In the genomic region with DNA sequence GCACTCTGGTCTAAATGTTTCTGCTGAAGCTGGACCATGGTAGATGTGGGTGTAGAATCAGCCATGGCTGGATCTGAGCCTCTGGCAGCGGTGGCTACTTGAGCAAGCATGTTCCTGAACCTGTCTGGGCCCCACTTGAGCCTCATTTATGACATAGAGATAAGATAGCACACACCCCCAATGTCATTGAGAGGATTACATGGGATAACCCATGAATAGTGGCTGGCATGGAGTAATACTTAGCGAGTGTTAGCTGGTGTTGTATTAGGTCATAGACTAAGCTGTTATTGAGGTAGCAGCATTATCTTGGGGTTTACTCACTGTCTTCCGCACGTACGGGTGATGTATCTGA, we compare ENCODE assay signal across 8 cellular contexts. TPM values are rescaled to one million over a fixed set of nuclear protein-coding genes. Genes with fewer than 3 reads are reported as not detected.
DNase-seq lines count a peak whose midpoint lies in the region; ATAC-seq and TF ChIP-seq lines count a peak whose summit lies in the region.
"Not testable (repeated sequence)": the region's sequence is repeated elsewhere in the genome, so short reads cannot be mapped to it uniquely, and the experiment has no call there.

No MANE protein-coding gene starts in this region.

- peak overlapping the region; percentile 35 for H3K27ac Mint-ChIP-seq in activated CD4-positive, alpha-beta T cell treated with anti-CD3 and anti-CD28 coated beads for 36 hours
- peak overlapping the region; percentile 41 for H3K27ac Mint-ChIP-seq in activated naive CD8-positive, alpha-beta T cell
- H3K27ac Mint-ChIP-seq in chondrocyte (ENCODE audit: unreplicated experiment) (peak overlapping the region; percentile 22), osteocyte (ENCODE audit: unreplicated experiment) (peak overlapping the region; percentile 10)

- H3K36me3 Mint-ChIP-seq in activated CD4-positive, alpha-beta T cell treated with anti-CD3 and anti-CD28 coated beads for 36 hours (ENCODE audit: low read depth), result peaks cover 22% of the 10 kb centered on the region
- H3K36me3 Mint-ChIP-seq in activated naive CD8-positive, alpha-beta T cell, result not testable (repeated sequence)
- H3K36me3 Mint-ChIP-seq in chondrocyte (ENCODE audit: low read depth), result peaks cover 35% of the 10 kb centered on the region
- H3K36me3 Mint-ChIP-seq in osteocyte (ENCODE audit: unreplicated experiment), result peaks cover 32% of the 10 kb centered on the region

- TF ChIP-seq CTCF in chondrocyte (IDR thresholded peaks at IDR 0.05); osteocyte (IDR thresholded peaks at IDR 0.05): not testable (repeated sequence)

- peaks cover 41 to 77% (median 46%) of the 10 kb centered on the region in 10 experiments for H3K4me1 ChIP-seq in BLaER1 treated with 17β-estradiol and CSF1 and Interleukin-3, amounts not matched to agents 10 nM and 100 nM

- peak overlapping the region in 9 of 11 experiments; percentile 21 to 66 (median 51); a peak in 12 of 22 replicates for H3K27ac ChIP-seq in BLaER1 treated with 17β-estradiol and CSF1 and Interleukin-3, amounts not matched to agents 10 nM and 100 nM
- peak overlapping the region; percentile 55 for H3K27ac ChIP-seq in substantia nigra (ENCODE audit: low read depth, low read length, poor library complexity, severe bottlenecking)

- not testable (repeated sequence) for H3K9me3 Mint-ChIP-seq in activated CD4-positive, alpha-beta T cell treated with anti-CD3 and anti-CD28 coated beads for 36 hours (ENCODE audit: low read depth); activated naive CD8-positive, alpha-beta T cell (ENCODE audit: low read depth); chondrocyte (ENCODE audit: low read depth); osteocyte (ENCODE audit: unreplicated experiment)

- not testable (repeated sequence) for H3K4me3 ChIP-seq in BLaER1 treated with 17β-estradiol and CSF1 and Interleukin-3, amounts not matched to agents 10 nM and 100 nM

- H3K9ac ChIP-seq in BLaER1 treated with 17β-estradiol and CSF1 and Interleukin-3, amounts not matched to agents 10 nM and 100 nM, result not testable (repeated sequence)

- CTCF ChIA-PET in activated CD4-positive, alpha-beta T cell treated with anti-CD3 and anti-CD28 coated beads for 36 hours (lab: Charles Lee), result not testable (repeated sequence)

- H4K20me1 ChIP-seq in BLaER1 treated with 17β-estradiol and CSF1 and Interleukin-3, amounts not matched to agents 10 nM and 100 nM, result peaks cover 0 to 29% (median 8%) of the 10 kb centered on the region in 11 experiments; a peak in 12 of 22 replicates

- intact Hi-C loops in activated CD4-positive, alpha-beta T cell treated with anti-CD3 and anti-CD28 coated beads for 36 hours (cut with DNase I, micrococcal nuclease), result loop anchor here in 1 of 2 experiments (1.0 kb wide), 1 partner anchor 18 kb away; no protein-coding TSS in a partner anchor
- intact Hi-C loops in left cardiac atrium (cut with DNase I), result not testable (repeated sequence)

- H3K9me3 ChIP-seq in BLaER1 treated with 17β-estradiol and CSF1 and Interleukin-3, amounts not matched to agents 10 nM and 100 nM (replicated peaks in 1 of 11), result not testable (repeated sequence)

- POLR2A ChIA-PET in activated CD4-positive, alpha-beta T cell treated with anti-CD3 and anti-CD28 coated beads for 36 hours (lab: Charles Lee), result not testable (repeated sequence)

- peak; percentile 3 for ATAC-seq in HG03442 (IDR thresholded peaks at IDR 0.05; ENCODE audit: unreplicated experiment)
- peak; percentile 24 for ATAC-seq in activated CD4-positive, alpha-beta T cell treated with anti-CD3 and anti-CD28 coated beads for 36 hours
- peak; percentile 44 to 66 for ATAC-seq in left cardiac atrium

- H3K4me2 ChIP-seq in BLaER1 treated with 17β-estradiol and CSF1 and Interleukin-3, amounts not matched to agents 10 nM and 100 nM, result peak overlapping the region in 10 of 11 experiments; percentile 7 to 75 (median 48); a peak in 13 of 22 replicates

- H3K27me3 Mint-ChIP-seq in activated CD4-positive, alpha-beta T cell treated with anti-CD3 and anti-CD28 coated beads for 36 hours; activated naive CD8-positive, alpha-beta T cell; chondrocyte (ENCODE audit: low read depth); osteocyte (ENCODE audit: unreplicated experiment): not testable (repeated sequence)

- H3K4me3 Mint-ChIP-seq in activated CD4-positive, alpha-beta T cell treated with anti-CD3 and anti-CD28 coated beads for 36 hours; activated naive CD8-positive, alpha-beta T cell; chondrocyte (ENCODE audit: unreplicated experiment); osteocyte (ENCODE audit: unreplicated experiment): not testable (repeated sequence)

- peaks cover 18 to 63% (median 42%) of the 10 kb centered on the region in 11 experiments for H3K36me3 ChIP-seq in BLaER1 treated with 17β-estradiol and CSF1 and Interleukin-3, amounts not matched to agents 10 nM and 100 nM

- not testable (repeated sequence) for H3K27me3 ChIP-seq in BLaER1 treated with 17β-estradiol and CSF1 and Interleukin-3, amounts not matched to agents 10 nM and 100 nM

- peaks cover 28% of the 10 kb centered on the region for H3K4me1 Mint-ChIP-seq in activated CD4-positive, alpha-beta T cell treated with anti-CD3 and anti-CD28 coated beads for 36 hours
- peaks cover 28% of the 10 kb centered on the region for H3K4me1 Mint-ChIP-seq in activated naive CD8-positive, alpha-beta T cell (ENCODE audit: low read depth)
- H3K4me1 Mint-ChIP-seq in chondrocyte (ENCODE audit: low read depth); osteocyte (ENCODE audit: unreplicated experiment): not testable (repeated sequence)

- not testable (repeated sequence) for DNase-seq in activated CD4-positive, alpha-beta T cell treated with anti-CD3 and anti-CD28 coated beads for 36 hours; chondrocyte (ENCODE audit: low spot score); left cardiac atrium; osteocyte (ENCODE audit: extremely low spot score, unreplicated experiment); substantia nigra (lab: John Stamatoyannopoulos, UW)

RNA-seq across cellular contexts. Expression of gene KCTD7, which starts 7.5 kb away (rescaled TPM):
- 1 to 10 TPM; 7.8 TPM for total RNA-seq in activated CD4-positive, alpha-beta T cell treated with anti-CD3 and anti-CD28 coated beads for 36 hours
- 16.4 to 22.6 TPM (median 21.5 TPM) in 3 replicates for total RNA-seq in chondrocyte
- 10 to 100 TPM in 1 of 2 donors, 1 to 10 TPM in 1; 9.2 to 11.3 TPM for total RNA-seq in left cardiac atrium
- total RNA-seq in osteocyte, result 16.5 and 17.2 TPM in 2 replicates

Comparison
In these comparisons a context has a peak if more than half of its experiments do, and no peak if none do; other contexts are left out.
1. ATAC-seq: peak in every context shown above with its lines; median percentile 55 in left cardiac atrium; 24 in activated CD4-positive, alpha-beta T cell treated with anti-CD3 and anti-CD28 coated beads for 36 hours; 3 in HG03442.